Comparison of ENCODE assay signal across 22 cellular contexts in genomic region chrX:46621572-46621971, GRCh38. TPM values are rescaled to one million over a fixed set of nuclear protein-coding genes. Genes with fewer than 3 reads are reported as not detected.
A peak's percentile ranks its signal among the peaks of the same experiment; 100 is the strongest.
DNase-seq lines count a peak whose midpoint lies in the region; ATAC-seq and TF ChIP-seq lines count a peak whose summit lies in the region.
"Had no signal": no experiment of that assay in that cellular context is flagged by ENCODE, and none has a peak within 500 bp of the region (broad histone marks: within the 10 kb centered on the region; RNA-seq: fewer than 3 reads in every experiment).

No MANE protein-coding gene starts in this region.

- H3K4me3 ChIP-seq in left ventricle myocardium inferior (no peak overlapping the region), GM23338 (no peak overlapping the region), trophoblast cell (ENCODE audit: low read depth, low read length) (no peak overlapping the region)
- H3K4me3 ChIP-seq: BLaER1 treated with 17β-estradiol and CSF1 and Interleukin-3, amounts not matched to agents 10 nM and 100 nM; GM12878; HAP-1 had no signal

- no peak overlapping the region for H3K4ac ChIP-seq in trophoblast cell (ENCODE audit: low read depth, low read length)

- H3K4me1 ChIP-seq in left ventricle myocardium inferior (peaks cover 23% of the 10 kb centered on the region), GM23338 (ENCODE audit: insufficient read depth) (peaks cover 13% of the 10 kb centered on the region), trophoblast cell (ENCODE audit: control insufficient read depth in 1 of 2, insufficient read depth in 2 of 2, low read length in 2 of 2) (no peaks in the 10 kb centered on the region)
- H3K4me1 ChIP-seq: BE2C had no signal

- no peaks in the 10 kb centered on the region for H4K20me1 ChIP-seq in GM23338 (replicated peaks; ENCODE audit: insufficient read depth)
- H4K20me1 ChIP-seq: BLaER1 treated with 17β-estradiol and CSF1 and Interleukin-3, amounts not matched to agents 10 nM and 100 nM had no signal

- no peaks in the 10 kb centered on the region for H3F3A ChIP-seq in GM23338 (replicated peaks; ENCODE audit: low read depth)

- H3K9me3 Mint-ChIP-seq in GM23338, result peaks cover 6% of the 10 kb centered on the region; the same call in 1 of the 3 replicates
- H3K9me3 Mint-ChIP-seq: HFFc6 had no signal

- intact Hi-C loops in left ventricle myocardium inferior (cut with micrococcal nuclease) (no loop called here), cardiac septum (cut with DNase I) (no loop called here)

- no peak overlapping the region for H4K12ac ChIP-seq in trophoblast cell (ENCODE audit: low read depth, low read length)

- H3K27ac Mint-ChIP-seq in GM23338, result 0 out of 2 replicates have a peak overlapping the region, but pooled peaks have one; percentile 9
- H3K27ac Mint-ChIP-seq: CD14-positive monocyte; CD4-positive, alpha-beta T cell; HFFc6 had no signal

- no peak overlapping the region for H2BK120ac ChIP-seq in trophoblast cell (ENCODE audit: insufficient read depth, low read length, poor library complexity)

- H4K91ac ChIP-seq in trophoblast cell (ENCODE audit: low read depth, low read length), result no peak overlapping the region

- H2BK12ac ChIP-seq in trophoblast cell (ENCODE audit: low read length), result no peak overlapping the region

- no peak for TF ChIP-seq CTCF in left ventricle myocardium inferior (IDR thresholded peaks at IDR 0.05; ENCODE audit: borderline replicate concordance)
- TF ChIP-seq CTCF in GM23338 (conservative IDR thresholded peaks at IDR 0.05; ENCODE audit: low read depth in 2 of 2), result no peak

- H3K36me3 ChIP-seq in left ventricle myocardium inferior (no peaks in the 10 kb centered on the region), GM23338 (ENCODE audit: insufficient read depth) (no peaks in the 10 kb centered on the region), trophoblast cell (ENCODE audit: control insufficient read depth in 1 of 2, insufficient read depth in 2 of 2, low read length in 2 of 2) (peaks cover 0 to 2% of the 10 kb centered on the region in 2 experiments)
- H3K36me3 ChIP-seq: BE2C had no signal

- no peaks in the 10 kb centered on the region for H3K27me3 ChIP-seq in left ventricle myocardium inferior (ENCODE audit: low read depth)
- no peaks in the 10 kb centered on the region for H3K27me3 ChIP-seq in GM23338 (ENCODE audit: insufficient read depth)
- no peaks in the 10 kb centered on the region for H3K27me3 ChIP-seq in trophoblast cell (ENCODE audit: insufficient read depth, low read length)
- H3K27me3 ChIP-seq: BE2C; BLaER1 treated with 17β-estradiol and CSF1 and Interleukin-3, amounts not matched to agents 10 nM and 100 nM had no signal

- H2AK5ac ChIP-seq in trophoblast cell (ENCODE audit: low read length), result no peak overlapping the region

- H2AFZ ChIP-seq in GM23338 (no peak overlapping the region), trophoblast cell (ENCODE audit: insufficient read depth, low read length, poor library complexity) (no peak overlapping the region)

- no peak overlapping the region for H3K18ac ChIP-seq in trophoblast cell (ENCODE audit: low read length)

- no peak overlapping the region for H2BK5ac ChIP-seq in trophoblast cell (ENCODE audit: low read depth, low read length, poor library complexity)

- ATAC-seq in GM23338, result no peak
- peak; percentile 67 for ATAC-seq in left lobe of liver
- ATAC-seq: GM12878 had no signal

- no peaks in the 10 kb centered on the region for H3K79me1 ChIP-seq in trophoblast cell (ENCODE audit: low read length)

- no peak overlapping the region for H3K4me2 ChIP-seq in GM23338
- H3K4me2 ChIP-seq in trophoblast cell (ENCODE audit: low read length), result no peak overlapping the region

- no peaks in the 10 kb centered on the region for H3K79me2 ChIP-seq in GM23338 (replicated peaks; ENCODE audit: insufficient read depth)
- no peaks in the 10 kb centered on the region for H3K79me2 ChIP-seq in trophoblast cell (ENCODE audit: control insufficient read depth, insufficient read depth, low read length, poor library complexity)

- no peaks in the 10 kb centered on the region for H3K9me2 ChIP-seq in GM23338 (ENCODE audit: insufficient read depth)

- DNase-seq in left ventricle myocardium inferior, result no peak
- no peak for DNase-seq in cardiac septum (ENCODE audit: low spot score)
- DNase-seq in GM23338 (ENCODE audit: low spot score), result no peak
- no peak for DNase-seq in left lobe of liver (ENCODE audit: low spot score)
- DNase-seq in trophoblast cell, result no peak
- DNase-seq in RKO (ENCODE audit: low spot score), result no peak
- DNase-seq: ACHN; AML-193; BE2C; CD4-positive, alpha-beta T cell; CD8-positive, alpha-beta memory T cell; DMS 273 treated with DMSO at 0.1 percent for 48 hours; DMS79; EL; GDM1; GOT3; HFFc6 had no signal

- no peak overlapping the region for H4K8ac ChIP-seq in trophoblast cell (ENCODE audit: low read depth, low read length)

- peaks cover 20% of the 10 kb centered on the region for H3K4me1 Mint-ChIP-seq in GM23338

- H3K23ac ChIP-seq in trophoblast cell (ENCODE audit: low read length), result no peak overlapping the region

- peaks cover 53% of the 10 kb centered on the region for H3K36me3 Mint-ChIP-seq in GM23338 (ENCODE audit: low read depth)

- H3K9me3 ChIP-seq in left ventricle myocardium inferior (replicated peaks) (no peaks in the 10 kb centered on the region), trophoblast cell (ENCODE audit: insufficient read depth, low read depth, low read length) (no peaks in the 10 kb centered on the region)
- H3K9me3 ChIP-seq: BE2C, HAP-1 had no signal

- H3K4me3 Mint-ChIP-seq in GM23338, result no peak overlapping the region
- H3K4me3 Mint-ChIP-seq: CD14-positive monocyte; CD4-positive, alpha-beta T cell; CD8-positive, alpha-beta memory T cell; HFFc6 had no signal

- no peak overlapping the region for H3K14ac ChIP-seq in trophoblast cell (ENCODE audit: low read length)

- H3K27ac ChIP-seq in left ventricle myocardium inferior (replicated peaks) (peak overlapping the region; percentile 51), GM23338 (ENCODE audit: low read depth) (0 out of 2 replicates have a peak overlapping the region, but pooled peaks have one; percentile 15), trophoblast cell (ENCODE audit: low read depth, low read length) (no peak overlapping the region)
- H3K27ac ChIP-seq: 22Rv1; BLaER1 treated with 17β-estradiol and CSF1 and Interleukin-3, amounts not matched to agents 10 nM and 100 nM had no signal

- no peak overlapping the region for H3K9ac ChIP-seq in trophoblast cell (ENCODE audit: low read length)
- H3K9ac ChIP-seq: BLaER1 treated with 17β-estradiol and CSF1 and Interleukin-3, amounts not matched to agents 10 nM and 100 nM had no signal

- H3K27me3 Mint-ChIP-seq in GM23338 (ENCODE audit: insufficient read depth, low read depth, poor library complexity), result peaks cover 3% of the 10 kb centered on the region
- H3K27me3 Mint-ChIP-seq: CD8-positive, alpha-beta memory T cell had no signal

- no CpG with 5 or more reads among the region's 3 CpGs for WGBS in trophoblast cell (ENCODE audit: extremely low coverage, insufficient coverage, insufficient read length)

TF ChIP-seq in GM23338, 12 proteins besides CTCF, POLR2A, EP300 and RAD21 (continues in another document):
- TF ChIP-seq EZH2 (IDR thresholded peaks at IDR 0.05; ENCODE audit: low read depth, unreplicated experiment) (no peak), REST (IDR thresholded peaks at IDR 0.05; ENCODE audit: unreplicated experiment) (no peak), NANOG (IDR thresholded peaks at IDR 0.05; ENCODE audit: borderline replicate concordance) (no peak), ZNF331 (CRISPR knock-in tag; IDR thresholded peaks at IDR 0.05; ENCODE audit: low read depth) (no peak), ETS1 (IDR thresholded peaks at IDR 0.05) (no peak)

RNA-seq across cellular contexts. Expression of gene CHST7, which starts 48.0 kb away (rescaled TPM):
- total RNA-seq in left ventricle myocardium inferior, result 15.9 TPM
- total RNA-seq in cardiac septum, result 3.5 TPM
- total RNA-seq in GM23338 (2014; rRNA removed; shearing (Covaris generic)), result 23.9 and 27.2 TPM in 2 replicates
- polyA plus RNA-seq in GM23338 (2016; fragmentation: Nextera tagmentation; extraction: Ambion mirVana), result 7.6 and 8.7 TPM in 2 replicates
- 6.6 TPM for total RNA-seq in left lobe of liver
- 1.8 and 2.2 TPM in 2 replicates for polyA plus RNA-seq in trophoblast cell (2013)
